8 cellular contexts compared by ENCODE assay signal in the genomic region with DNA sequence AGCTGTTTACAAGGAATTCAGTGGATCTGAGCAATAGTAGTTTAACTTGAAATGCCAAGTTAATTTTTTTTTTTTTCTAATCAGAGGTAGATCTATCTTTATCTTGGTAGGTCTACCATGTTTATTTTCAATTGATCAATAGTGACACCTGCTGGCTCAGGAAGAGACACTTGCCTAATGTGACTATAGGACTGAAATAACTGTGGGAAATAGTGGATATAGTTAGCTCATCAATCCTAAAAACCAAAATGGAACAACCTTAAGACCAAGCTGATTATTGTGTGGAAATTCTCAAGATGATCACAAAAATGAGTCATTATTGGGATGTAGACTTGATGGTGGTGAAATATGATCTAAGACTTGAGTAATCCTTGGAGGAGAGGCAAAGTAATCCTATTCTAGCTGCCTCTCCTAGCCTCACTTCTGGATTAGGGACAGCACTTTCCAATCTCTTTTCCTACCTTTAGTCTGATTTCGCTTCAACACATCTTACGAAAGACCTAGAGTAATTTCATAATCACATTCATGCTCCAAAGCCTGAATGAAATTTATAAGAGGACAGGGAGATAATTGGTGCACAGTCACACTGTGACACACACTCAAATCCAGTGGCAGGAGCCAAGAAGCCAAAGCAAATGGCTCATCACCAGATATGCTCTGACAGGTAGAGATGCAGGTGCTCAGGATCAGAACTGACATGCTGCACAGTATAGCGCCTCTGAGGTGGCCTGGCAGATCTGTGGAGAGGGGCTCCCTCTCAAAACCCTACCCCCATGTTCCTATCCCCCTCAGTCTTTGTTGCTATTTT.
A peak's percentile ranks its signal among the peaks of the same experiment; 100 is the strongest.
DNase-seq lines count a peak whose midpoint lies in the region; ATAC-seq and TF ChIP-seq lines count a peak whose summit lies in the region.

No MANE protein-coding gene starts in this region.

- ATAC-seq in Right ventricle myocardium superior (ENCODE audit: poor library complexity) (peak; percentile 38), HG02884 (IDR thresholded peaks at IDR 0.05; ENCODE audit: unreplicated experiment) (peak; percentile 66), omental fat pad (ENCODE audit: low FRiP score) (peak; percentile 75), HG02571 (IDR thresholded peaks at IDR 0.05; ENCODE audit: unreplicated experiment) (no peak)

- no peak overlapping the region for H3K27ac Mint-ChIP-seq in endothelial cell (ENCODE audit: unreplicated experiment)

- intact Hi-C loops in Right ventricle myocardium superior (cut with DNase I), result no loop called here
- intact Hi-C loops in cardiac septum (cut with DNase I), result loop anchor here (10.0 kb wide), 1 partner anchor 1043 kb away; no protein-coding TSS in a partner anchor

- H3K27me3 Mint-ChIP-seq in endothelial cell (ENCODE audit: unreplicated experiment), result no peaks in the 10 kb centered on the region

- no peak overlapping the region for H3K4me3 Mint-ChIP-seq in endothelial cell (ENCODE audit: unreplicated experiment)

- peaks cover 8% of the 10 kb centered on the region for H3K4me1 Mint-ChIP-seq in endothelial cell (ENCODE audit: unreplicated experiment)

- no peaks in the 10 kb centered on the region for H3K36me3 Mint-ChIP-seq in endothelial cell (ENCODE audit: low read depth, unreplicated experiment)

- TF ChIP-seq CTCF in endothelial cell (IDR thresholded peaks at IDR 0.05; ENCODE audit: unreplicated experiment) (peak; percentile 36), omental fat pad (IDR thresholded peaks at IDR 0.05) (no peak)

- DNase-seq in Right ventricle myocardium superior (no peak), cardiac septum (ENCODE audit: low spot score) (no peak), NCI-H446 treated with DMSO at 0.1 percent for 48 hours (lab: John Stamatoyannopoulos, UW) (peak; percentile 54), endothelial cell (ENCODE audit: low spot score) (no peak), omental fat pad (ENCODE audit: low spot score) (no peak), amygdala (lab: John Stamatoyannopoulos, UW) (no peak)

- no peaks in the 10 kb centered on the region for H3K9me3 Mint-ChIP-seq in endothelial cell (ENCODE audit: unreplicated experiment)
